In the genomic region with DNA sequence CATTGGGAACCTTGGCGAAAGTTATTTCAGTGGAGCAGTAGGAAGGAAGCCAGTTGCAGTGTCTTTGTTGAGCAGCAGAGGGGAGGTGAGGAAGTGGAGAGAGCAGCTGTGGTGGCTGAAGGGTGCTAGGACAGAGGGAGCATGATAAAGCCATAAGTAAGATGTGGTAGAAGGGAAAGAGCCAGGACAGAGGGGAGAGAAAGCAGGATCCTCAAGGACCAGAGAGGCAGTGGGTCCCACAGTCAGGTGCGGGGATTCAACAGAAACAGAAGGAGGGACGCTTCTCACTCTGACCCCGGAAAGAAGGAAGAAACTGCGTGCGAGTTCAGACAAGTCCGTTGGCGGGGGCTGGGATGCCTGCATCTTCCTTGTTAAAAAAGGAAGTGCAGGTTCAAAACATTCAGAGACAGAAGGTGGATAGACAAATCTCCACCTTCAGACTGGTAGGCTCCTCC, we compare ENCODE assay signal across 2 cellular contexts.
TF ChIP-seq lines count a peak whose summit lies in the region.

A gene (plus strand): TSS at position 403 of the 455 bp plus-strand sequence. CDS start 8,774 bp downstream, outside the sequence.

TF ChIP-seq in IMR-90, 13 proteins besides CTCF, POLR2A, EP300 and RAD21:
- TF ChIP-seq BHLHE40 (IDR thresholded peaks at IDR 0.05; ENCODE audit: low read depth, low read length) (no peak), MXI1 (IDR thresholded peaks at IDR 0.05; ENCODE audit: borderline replicate concordance, low read depth, low read length) (no peak)
TF ChIP-seq in IMR-90: peak in this region for 0.

TF ChIP-seq in GM12878, 131 proteins besides CTCF, POLR2A, EP300 and RAD21:
- TF ChIP-seq ESRRA (IDR thresholded peaks at IDR 0.05; ENCODE audit: low read length) (no peak), TCF7 (IDR thresholded peaks at IDR 0.05; ENCODE audit: borderline replicate concordance) (no peak), HDAC2 (IDR thresholded peaks at IDR 0.05) (no peak), ETV6 (conservative IDR thresholded peaks at IDR 0.05 in 1 of 2, IDR thresholded peaks at IDR 0.05 in 1 of 2; ENCODE audit: borderline replicate concordance in 1 of 2, low read depth in 1 of 2) (no peak), ZSCAN29 (IDR thresholded peaks at IDR 0.05) (no peak), ZNF622 (IDR thresholded peaks at IDR 0.05) (no peak), MYB (IDR thresholded peaks at IDR 0.05; ENCODE audit: borderline replicate concordance, low read depth, low read length) (no peak), ZBED1 (IDR thresholded peaks at IDR 0.05; ENCODE audit: borderline replicate concordance) (no peak), TARDBP (IDR thresholded peaks at IDR 0.05; ENCODE audit: borderline replicate concordance) (no peak), ATF7 (IDR thresholded peaks at IDR 0.05; ENCODE audit: low read depth) (no peak)
- TF ChIP-seq, protein P1, sequence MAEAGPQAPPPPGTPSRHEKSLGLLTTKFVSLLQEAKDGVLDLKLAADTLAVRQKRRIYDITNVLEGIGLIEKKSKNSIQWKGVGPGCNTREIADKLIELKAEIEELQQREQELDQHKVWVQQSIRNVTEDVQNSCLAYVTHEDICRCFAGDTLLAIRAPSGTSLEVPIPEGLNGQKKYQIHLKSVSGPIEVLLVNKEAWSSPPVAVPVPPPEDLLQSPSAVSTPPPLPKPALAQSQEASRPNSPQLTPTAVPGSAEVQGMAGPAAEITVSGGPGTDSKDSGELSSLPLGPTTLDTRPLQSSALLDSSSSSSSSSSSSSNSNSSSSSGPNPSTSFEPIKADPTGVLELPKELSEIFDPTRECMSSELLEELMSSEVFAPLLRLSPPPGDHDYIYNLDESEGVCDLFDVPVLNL (IDR thresholded peaks at IDR 0.05; ENCODE audit: low read depth, low read length) = no peak
- TF ChIP-seq, protein P2, sequence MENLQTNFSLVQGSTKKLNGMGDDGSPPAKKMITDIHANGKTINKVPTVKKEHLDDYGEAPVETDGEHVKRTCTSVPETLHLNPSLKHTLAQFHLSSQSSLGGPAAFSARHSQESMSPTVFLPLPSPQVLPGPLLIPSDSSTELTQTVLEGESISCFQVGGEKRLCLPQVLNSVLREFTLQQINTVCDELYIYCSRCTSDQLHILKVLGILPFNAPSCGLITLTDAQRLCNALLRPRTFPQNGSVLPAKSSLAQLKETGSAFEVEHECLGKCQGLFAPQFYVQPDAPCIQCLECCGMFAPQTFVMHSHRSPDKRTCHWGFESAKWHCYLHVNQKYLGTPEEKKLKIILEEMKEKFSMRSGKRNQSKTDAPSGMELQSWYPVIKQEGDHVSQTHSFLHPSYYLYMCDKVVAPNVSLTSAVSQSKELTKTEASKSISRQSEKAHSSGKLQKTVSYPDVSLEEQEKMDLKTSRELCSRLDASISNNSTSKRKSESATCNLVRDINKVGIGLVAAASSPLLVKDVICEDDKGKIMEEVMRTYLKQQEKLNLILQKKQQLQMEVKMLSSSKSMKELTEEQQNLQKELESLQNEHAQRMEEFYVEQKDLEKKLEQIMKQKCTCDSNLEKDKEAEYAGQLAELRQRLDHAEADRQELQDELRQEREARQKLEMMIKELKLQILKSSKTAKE (IDR thresholded peaks at IDR 0.05; ENCODE audit: low read depth, poor library complexity, severe bottlenecking) = no peak
- TF ChIP-seq, protein P3, sequence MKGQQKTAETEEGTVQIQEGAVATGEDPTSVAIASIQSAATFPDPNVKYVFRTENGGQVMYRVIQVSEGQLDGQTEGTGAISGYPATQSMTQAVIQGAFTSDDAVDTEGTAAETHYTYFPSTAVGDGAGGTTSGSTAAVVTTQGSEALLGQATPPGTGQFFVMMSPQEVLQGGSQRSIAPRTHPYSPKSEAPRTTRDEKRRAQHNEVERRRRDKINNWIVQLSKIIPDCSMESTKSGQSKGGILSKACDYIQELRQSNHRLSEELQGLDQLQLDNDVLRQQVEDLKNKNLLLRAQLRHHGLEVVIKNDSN (IDR thresholded peaks at IDR 0.05; ENCODE audit: borderline replicate concordance, extremely low read length, insufficient read depth, low read depth, low read length) = no peak
- TF ChIP-seq, protein P4, sequence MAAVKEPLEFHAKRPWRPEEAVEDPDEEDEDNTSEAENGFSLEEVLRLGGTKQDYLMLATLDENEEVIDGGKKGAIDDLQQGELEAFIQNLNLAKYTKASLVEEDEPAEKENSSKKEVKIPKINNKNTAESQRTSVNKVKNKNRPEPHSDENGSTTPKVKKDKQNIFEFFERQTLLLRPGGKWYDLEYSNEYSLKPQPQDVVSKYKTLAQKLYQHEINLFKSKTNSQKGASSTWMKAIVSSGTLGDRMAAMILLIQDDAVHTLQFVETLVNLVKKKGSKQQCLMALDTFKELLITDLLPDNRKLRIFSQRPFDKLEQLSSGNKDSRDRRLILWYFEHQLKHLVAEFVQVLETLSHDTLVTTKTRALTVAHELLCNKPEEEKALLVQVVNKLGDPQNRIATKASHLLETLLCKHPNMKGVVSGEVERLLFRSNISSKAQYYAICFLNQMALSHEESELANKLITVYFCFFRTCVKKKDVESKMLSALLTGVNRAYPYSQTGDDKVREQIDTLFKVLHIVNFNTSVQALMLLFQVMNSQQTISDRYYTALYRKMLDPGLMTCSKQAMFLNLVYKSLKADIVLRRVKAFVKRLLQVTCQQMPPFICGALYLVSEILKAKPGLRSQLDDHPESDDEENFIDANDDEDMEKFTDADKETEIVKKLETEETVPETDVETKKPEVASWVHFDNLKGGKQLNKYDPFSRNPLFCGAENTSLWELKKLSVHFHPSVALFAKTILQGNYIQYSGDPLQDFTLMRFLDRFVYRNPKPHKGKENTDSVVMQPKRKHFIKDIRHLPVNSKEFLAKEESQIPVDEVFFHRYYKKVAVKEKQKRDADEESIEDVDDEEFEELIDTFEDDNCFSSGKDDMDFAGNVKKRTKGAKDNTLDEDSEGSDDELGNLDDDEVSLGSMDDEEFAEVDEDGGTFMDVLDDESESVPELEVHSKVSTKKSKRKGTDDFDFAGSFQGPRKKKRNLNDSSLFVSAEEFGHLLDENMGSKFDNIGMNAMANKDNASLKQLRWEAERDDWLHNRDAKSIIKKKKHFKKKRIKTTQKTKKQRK (IDR thresholded peaks at IDR 0.05; ENCODE audit: low read depth, low read length) = no peak
